Comparison of ENCODE assay signal across 10 cellular contexts in genomic region chr19:54388803-54389144, GRCh38. TPM values are rescaled to one million over a fixed set of nuclear protein-coding genes. Genes with fewer than 3 reads are reported as not detected.
A peak's percentile ranks its signal among the peaks of the same experiment; 100 is the strongest.
DNase-seq lines count a peak whose midpoint lies in the region; ATAC-seq and TF ChIP-seq lines count a peak whose summit lies in the region.
"Had no signal": no experiment of that assay in that cellular context is flagged by ENCODE, and none has a peak within 500 bp of the region (broad histone marks: within the 10 kb centered on the region; RNA-seq: fewer than 3 reads in every experiment).

No MANE protein-coding gene starts in this region.

- peak overlapping the region; percentile 69 for H3K4me3 Mint-ChIP-seq in activated CD4-positive, alpha-beta T cell treated with anti-CD3 and anti-CD28 coated beads for 36 hours
- peak overlapping the region; percentile 74 for H3K4me3 Mint-ChIP-seq in stimulated activated memory B cell treated with anti-CD40 and anti-IgM and Interleukin-4, amounts not matched to agents 10 μg/mL and 1 μg/mL and 100 μg/mL, for 72 hours

- TF ChIP-seq EP300 in esophagus muscularis mucosa (IDR thresholded peaks at IDR 0.05): no peak

- no peak for DNase-seq in activated CD4-positive, alpha-beta T cell treated with anti-CD3 and anti-CD28 coated beads for 36 hours
- no peak for DNase-seq in activated CD4-positive, alpha-beta T cell treated with anti-CD3 and anti-CD28 coated beads for 4 hours
- DNase-seq in Peyer's patch: no peak
- DNase-seq in esophagus muscularis mucosa (ENCODE audit: extremely low spot score): no peak
- no peak for DNase-seq in SJCRH30
- DNase-seq in pons (ENCODE audit: low spot score): no peak
- DNase-seq: mesenchymal stem cell had no signal

- TF ChIP-seq POLR2A in Peyer's patch (IDR thresholded peaks at IDR 0.05) (no peak), esophagus muscularis mucosa (IDR thresholded peaks at IDR 0.05; ENCODE audit: low read depth) (no peak)

- H3K27ac ChIP-seq in Peyer's patch (peak overlapping the region; percentile 43 to 84 (median 56)), esophagus muscularis mucosa (replicated peaks in 1 of 4) (no peak overlapping the region), SJCRH30 (no peak overlapping the region)

- intact Hi-C loops in activated CD4-positive, alpha-beta T cell treated with anti-CD3 and anti-CD28 coated beads for 36 hours (cut with DNase I, micrococcal nuclease): loop anchor here in 1 of 2 experiments (2.0 kb wide), 1 partner anchor 26 kb away; no protein-coding TSS in a partner anchor
- intact Hi-C loops in esophagus muscularis mucosa (cut with DNase I): no loop called here

- peaks cover 29% of the 10 kb centered on the region for H3K4me1 Mint-ChIP-seq in activated CD4-positive, alpha-beta T cell treated with anti-CD3 and anti-CD28 coated beads for 36 hours
- H3K4me1 Mint-ChIP-seq in stimulated activated memory B cell treated with anti-CD40 and anti-IgM and Interleukin-4, amounts not matched to agents 10 μg/mL and 1 μg/mL and 100 μg/mL, for 72 hours: peaks cover 35% of the 10 kb centered on the region

- H3K9me3 ChIP-seq in Peyer's patch (no peaks in the 10 kb centered on the region), esophagus muscularis mucosa (no peaks in the 10 kb centered on the region), SJCRH30 (replicated peaks) (no peaks in the 10 kb centered on the region)

- H3K36me3 ChIP-seq in Peyer's patch (no peaks in the 10 kb centered on the region), esophagus muscularis mucosa (no peaks in the 10 kb centered on the region), SJCRH30 (no peaks in the 10 kb centered on the region)

- peak overlapping the region; percentile 19 for H3K27ac Mint-ChIP-seq in activated CD4-positive, alpha-beta T cell treated with anti-CD3 and anti-CD28 coated beads for 36 hours
- peak overlapping the region; percentile 57 for H3K27ac Mint-ChIP-seq in stimulated activated memory B cell treated with anti-CD40 and anti-IgM and Interleukin-4, amounts not matched to agents 10 μg/mL and 1 μg/mL and 100 μg/mL, for 72 hours

- no peaks in the 10 kb centered on the region for H3K9me3 Mint-ChIP-seq in activated CD4-positive, alpha-beta T cell treated with anti-CD3 and anti-CD28 coated beads for 36 hours (ENCODE audit: low read depth)
- H3K9me3 Mint-ChIP-seq in stimulated activated memory B cell treated with anti-CD40 and anti-IgM and Interleukin-4, amounts not matched to agents 10 μg/mL and 1 μg/mL and 100 μg/mL, for 72 hours: no peaks in the 10 kb centered on the region

- POLR2A ChIA-PET in activated CD4-positive, alpha-beta T cell treated with anti-CD3 and anti-CD28 coated beads for 36 hours (lab: Charles Lee): interaction anchor here (1.2 kb wide), 1 partner anchor 11 kb away, joined by 9 read pairs; no protein-coding TSS in a partner anchor

- H3K27me3 ChIP-seq in Peyer's patch: no peaks in the 10 kb centered on the region
- H3K27me3 ChIP-seq in esophagus muscularis mucosa: peaks cover 0 to 87% (median 2%) of the 10 kb centered on the region in 4 donors
- peaks cover 11% of the 10 kb centered on the region for H3K27me3 ChIP-seq in SJCRH30

- 23% methylated on average over 7 of the region's 9 CpGs for WGBS in esophagus muscularis mucosa

- CTCF ChIA-PET in activated CD4-positive, alpha-beta T cell treated with anti-CD3 and anti-CD28 coated beads for 36 hours (lab: Charles Lee): interaction anchor here (0.7 to 5.3 kb wide), 9 partner anchors 17 to 294 kb away, joined by 3 to 32 read pairs (median 5); no protein-coding TSS in a partner anchor

- H3K4me3 ChIP-seq in Peyer's patch (peak overlapping the region; percentile 28 to 46 (median 36)), esophagus muscularis mucosa (peak overlapping the region; percentile 25 to 46 (median 31)), SJCRH30 (no peak overlapping the region)

- peaks cover 0 to 9% (median 4%) of the 10 kb centered on the region in 4 donors for H3K4me1 ChIP-seq in Peyer's patch
- H3K4me1 ChIP-seq in esophagus muscularis mucosa: peaks cover 0 to 10% (median 8%) of the 10 kb centered on the region in 4 donors
- no peaks in the 10 kb centered on the region; the same call in 1 of the 2 replicates for H3K4me1 ChIP-seq in SJCRH30

- ATAC-seq in activated CD4-positive, alpha-beta T cell treated with anti-CD3 and anti-CD28 coated beads for 36 hours: peak; percentile 62
- ATAC-seq in stimulated activated memory B cell treated with anti-CD40 and anti-IgM and Interleukin-4, amounts not matched to agents 10 μg/mL and 1 μg/mL and 100 μg/mL, for 72 hours: peak; percentile 57
- ATAC-seq in HG03378 (IDR thresholded peaks at IDR 0.05; ENCODE audit: unreplicated experiment): no peak

- TF ChIP-seq CTCF in Peyer's patch (IDR thresholded peaks at IDR 0.05): no peak
- no peak for TF ChIP-seq CTCF in esophagus muscularis mucosa (IDR thresholded peaks at IDR 0.05)

- peaks cover 11% of the 10 kb centered on the region for H3K27me3 Mint-ChIP-seq in activated CD4-positive, alpha-beta T cell treated with anti-CD3 and anti-CD28 coated beads for 36 hours
- H3K27me3 Mint-ChIP-seq in stimulated activated memory B cell treated with anti-CD40 and anti-IgM and Interleukin-4, amounts not matched to agents 10 μg/mL and 1 μg/mL and 100 μg/mL, for 72 hours: peaks cover 8% of the 10 kb centered on the region

- H3K36me3 Mint-ChIP-seq in activated CD4-positive, alpha-beta T cell treated with anti-CD3 and anti-CD28 coated beads for 36 hours (ENCODE audit: low read depth): no peaks in the 10 kb centered on the region
- H3K36me3 Mint-ChIP-seq in stimulated activated memory B cell treated with anti-CD40 and anti-IgM and Interleukin-4, amounts not matched to agents 10 μg/mL and 1 μg/mL and 100 μg/mL, for 72 hours: no peaks in the 10 kb centered on the region

RNA-seq across cellular contexts. Expression of gene LAIR1, which starts 24.0 kb away (rescaled TPM):
- total RNA-seq in activated CD4-positive, alpha-beta T cell treated with anti-CD3 and anti-CD28 coated beads for 36 hours: 1 to 10 TPM; 3.5 to 4.7 TPM
- total RNA-seq in Peyer's patch: 10 to 100 TPM in 2 of 4 donors, 1 to 10 TPM in 2; 2.6 to 51.2 (median 10.0) TPM
- total RNA-seq in esophagus muscularis mucosa: 10 to 100 TPM in 3 of 4 donors, 1 to 10 TPM in 1; 7.6 to 23.4 (median 13.0) TPM
- not detected in 2 replicates for total RNA-seq in SJCRH30 (2014; rRNA removed; shearing (Covaris generic))

RNA-seq across cellular contexts. Expression of gene TTYH1, which starts 26.5 kb away (rescaled TPM):
- total RNA-seq in activated CD4-positive, alpha-beta T cell treated with anti-CD3 and anti-CD28 coated beads for 36 hours: under 1 TPM; 0.19 to 0.59 TPM
- total RNA-seq in Peyer's patch (under 1 TPM in 1 of 4 donors, not detected in 3; 0.35 TPM), esophagus muscularis mucosa (1 to 10 TPM in 3 of 4 donors, under 1 TPM in 1; 0.83 to 8.0 (median 5.6) TPM)
- total RNA-seq in SJCRH30 (2014; rRNA removed; shearing (Covaris generic)): not detected in 2 replicates
- total RNA-seq: RPMI7951 had no signal

RNA-seq across cellular contexts. Expression of gene LILRA4, which starts 49.8 kb away (rescaled TPM):
- total RNA-seq in activated CD4-positive, alpha-beta T cell treated with anti-CD3 and anti-CD28 coated beads for 36 hours: not detected
- not detected for total RNA-seq in Peyer's patch
- total RNA-seq in esophagus muscularis mucosa: not detected
- total RNA-seq in SJCRH30 (2014; rRNA removed; shearing (Covaris generic)): not detected in 2 replicates
- total RNA-seq: RPMI7951 had no signal

Comparison
In these comparisons a context has a peak if more than half of its experiments do, and no peak if none do; other contexts are left out.
1. H3K27ac ChIP-seq: peak in Peyer's patch (4 of 4); none in esophagus muscularis mucosa (0 of 4) and SJCRH30 (single experiment).